10 cellular contexts compared by ENCODE assay signal in genomic region chr6:31969712-31970603, GRCh38. TPM values are rescaled to one million over a fixed set of nuclear protein-coding genes. Genes with fewer than 3 reads are reported as not detected.
A peak's percentile ranks its signal among the peaks of the same experiment; 100 is the strongest.
DNase-seq lines count a peak whose midpoint lies in the region; ATAC-seq and TF ChIP-seq lines count a peak whose summit lies in the region.
"Had no signal": no experiment of that assay in that cellular context is flagged by ENCODE, and none has a peak within 500 bp of the region (broad histone marks: within the 10 kb centered on the region; RNA-seq: fewer than 3 reads in every experiment).

No MANE protein-coding gene starts in this region.

- 77% methylated on average over 17 of the region's 17 CpGs for WGBS in mammary epithelial cell (ENCODE audit: low coverage, missing lambda C conversion rate)

- no peak overlapping the region for H2AFZ ChIP-seq in Karpas-422 (ENCODE audit: low read length)
- H2AFZ ChIP-seq in mammary epithelial cell (ENCODE audit: low read depth, low read length): no peak overlapping the region
- no peak overlapping the region for H2AFZ ChIP-seq in neural progenitor cell (replicated peaks)

- H3K27me3 ChIP-seq in BLaER1 treated with 17β-estradiol and CSF1 and Interleukin-3, amounts not matched to agents 10 nM and 100 nM: no peaks in the 10 kb centered on the region
- no peaks in the 10 kb centered on the region for H3K27me3 ChIP-seq in Karpas-422 (ENCODE audit: low read length)
- H3K27me3 ChIP-seq in mammary epithelial cell (ENCODE audit: insufficient read depth, low read length): no peaks in the 10 kb centered on the region
- no peaks in the 10 kb centered on the region for H3K27me3 ChIP-seq in neural progenitor cell

- H3K79me2 ChIP-seq in Karpas-422 (ENCODE audit: low read length) (peaks cover 34% of the 10 kb centered on the region), mammary epithelial cell (ENCODE audit: insufficient read depth, low read length) (peaks cover 44% of the 10 kb centered on the region), neural progenitor cell (ENCODE audit: low read depth) (peaks cover 31% of the 10 kb centered on the region)

- H3K4me1 Mint-ChIP-seq in neural progenitor cell: peaks cover 23% of the 10 kb centered on the region

- CTCF ChIA-PET in mammary epithelial cell (lab: Charles Lee; ENCODE audit: low non-redundant PET): interaction anchor here (0.6 kb wide), 1 partner anchor 18 kb away, joined by 3 read pairs; no protein-coding TSS in a partner anchor

- H4K20me1 ChIP-seq in BLaER1 treated with 17β-estradiol and CSF1 and Interleukin-3, amounts not matched to agents 10 nM and 100 nM: peaks cover 0 to 17% (median 0%) of the 10 kb centered on the region in 11 experiments; a peak in 4 of 22 replicates
- H4K20me1 ChIP-seq in Karpas-422 (ENCODE audit: insufficient read depth, low read depth, low read length) (no peaks in the 10 kb centered on the region), mammary epithelial cell (ENCODE audit: insufficient read depth, low read length) (no peaks in the 10 kb centered on the region), neural progenitor cell (ENCODE audit: low read depth) (no peaks in the 10 kb centered on the region)

- peak overlapping the region; percentile 76 to 99 (median 96); a peak in 21 of 22 replicates for H3K4me2 ChIP-seq in BLaER1 treated with 17β-estradiol and CSF1 and Interleukin-3, amounts not matched to agents 10 nM and 100 nM
- peak overlapping the region; percentile 85 for H3K4me2 ChIP-seq in Karpas-422 (ENCODE audit: low read depth, low read length, poor library complexity, severe bottlenecking)
- H3K4me2 ChIP-seq in mammary epithelial cell (ENCODE audit: insufficient read depth, low read depth, low read length): peak overlapping the region; percentile 85
- H3K4me2 ChIP-seq in neural progenitor cell: no peak overlapping the region

- no TSS peak for BruUV-seq in mammary epithelial cell (replicated peaks; lab: Mats Ljungman, UMichigan)

- H3K27ac ChIP-seq in BLaER1 treated with 17β-estradiol and CSF1 and Interleukin-3, amounts not matched to agents 10 nM and 100 nM: peak overlapping the region in 4 of 11 experiments; percentile 85 to 92 (median 92); a peak in 7 of 22 replicates
- H3K27ac ChIP-seq in Karpas-422 (ENCODE audit: low read length) (no peak overlapping the region), mammary epithelial cell (ENCODE audit: insufficient read depth, low read depth, low read length) (no peak overlapping the region), neural progenitor cell (no peak overlapping the region)

- H3K9ac ChIP-seq in BLaER1 treated with 17β-estradiol and CSF1 and Interleukin-3, amounts not matched to agents 10 nM and 100 nM: peak overlapping the region; percentile 79 to 94 (median 88); a peak in 19 of 22 replicates
- H3K9ac ChIP-seq in Karpas-422 (ENCODE audit: low read length) (no peak overlapping the region), mammary epithelial cell (ENCODE audit: insufficient read depth, low read length) (no peak overlapping the region), neural progenitor cell (no peak overlapping the region)

- TF ChIP-seq CTCF in mammary epithelial cell (conservative IDR thresholded peaks at IDR 0.05 in 1 of 2, IDR thresholded peaks at IDR 0.05 in 1 of 2; ENCODE audit: extremely low read depth in 1 of 2, insufficient read depth in 1 of 2, low read depth in 1 of 2, low read length in 2 of 2): no peak
- TF ChIP-seq CTCF in neural progenitor cell (IDR thresholded peaks at IDR 0.05): no peak

- H3K9me2 ChIP-seq in Karpas-422 (replicated peaks; ENCODE audit: insufficient read depth, low read length): no peaks in the 10 kb centered on the region

- H3F3A ChIP-seq in neural progenitor cell (ENCODE audit: low read depth): peaks cover 24% of the 10 kb centered on the region

- H3K27ac Mint-ChIP-seq in neural progenitor cell: no peak overlapping the region

- dilution Hi-C loops in mammary epithelial cell (cut with HindIII; ENCODE audit: low sequenced_read_pairs): no loop called here

- peaks cover 30% of the 10 kb centered on the region for H3K36me3 Mint-ChIP-seq in neural progenitor cell

- peak overlapping the region in 9 of 10 experiments; percentile 70 to 90 (median 78); a peak in 14 of 20 replicates for H3K4me3 ChIP-seq in BLaER1 treated with 17β-estradiol and CSF1 and Interleukin-3, amounts not matched to agents 10 nM and 100 nM
- H3K4me3 ChIP-seq in Karpas-422 (ENCODE audit: low read length) (peak overlapping the region; percentile 85; the same call in 1 of the 2 replicates), mammary epithelial cell (replicated peaks in 1 of 3; ENCODE audit: insufficient read depth in 1 of 3, low read depth in 2 of 3, low read length in 3 of 3) (peak overlapping the region in 1 of 3 experiments; percentile 80), neural progenitor cell (no peak overlapping the region)

- H3K27me3 Mint-ChIP-seq in neural progenitor cell (ENCODE audit: insufficient read depth, low read depth): peaks cover 10% of the 10 kb centered on the region

- DNase-seq in Karpas-422 (no peak), mammary epithelial cell (no peak), neural progenitor cell (ENCODE audit: low spot score) (no peak), NCI-H2171 treated with DMSO at 0.1 percent for 48 hours (lab: John Stamatoyannopoulos, UW) (no peak), NCI-H187 (lab: John Stamatoyannopoulos, UW) (no peak)
- DNase-seq: mesendoderm, Right ventricle myocardium superior had no signal

- no peaks in the 10 kb centered on the region for H3K9me3 Mint-ChIP-seq in neural progenitor cell

- peaks cover 53 to 73% (median 61%) of the 10 kb centered on the region in 11 experiments for H3K36me3 ChIP-seq in BLaER1 treated with 17β-estradiol and CSF1 and Interleukin-3, amounts not matched to agents 10 nM and 100 nM
- H3K36me3 ChIP-seq in Karpas-422 (ENCODE audit: insufficient read depth, low read length) (0 out of 2 replicates have a peak, but pooled peaks cover 3% of the 10 kb centered on the region), mammary epithelial cell (ENCODE audit: insufficient read depth, low read length) (peaks cover 14% of the 10 kb centered on the region), neural progenitor cell (no peaks in the 10 kb centered on the region)

- ATAC-seq in HG02610 (IDR thresholded peaks at IDR 0.05; ENCODE audit: unreplicated experiment) (no peak), HG03097 (IDR thresholded peaks at IDR 0.05; ENCODE audit: low FRiP score, unreplicated experiment) (no peak)

- H3K9me3 ChIP-seq in BLaER1 treated with 17β-estradiol and CSF1 and Interleukin-3, amounts not matched to agents 10 nM and 100 nM (replicated peaks in 1 of 11): no peaks in the 10 kb centered on the region
- no peaks in the 10 kb centered on the region for H3K9me3 ChIP-seq in Karpas-422 (ENCODE audit: low read length)
- H3K9me3 ChIP-seq in mammary epithelial cell (replicated peaks; ENCODE audit: insufficient read depth, low read length): no peaks in the 10 kb centered on the region
- no peaks in the 10 kb centered on the region for H3K9me3 ChIP-seq in neural progenitor cell (ENCODE audit: low read depth)

- peak overlapping the region; percentile 88 for H3K4me3 Mint-ChIP-seq in neural progenitor cell

- intact Hi-C loops in mammary epithelial cell (cut with micrococcal nuclease): loop anchor here (10.0 kb wide), 2 partner anchors 185 to 195 kb away; partner anchors contain the start of genes PPT2, PRRT1 and VWA7

- in situ Hi-C loops in mammary epithelial cell (cut with MboI; ENCODE audit: low sequenced_read_pairs in 2 of 2): no loop called here

- peaks cover 32 to 40% (median 35%) of the 10 kb centered on the region in 10 experiments for H3K4me1 ChIP-seq in BLaER1 treated with 17β-estradiol and CSF1 and Interleukin-3, amounts not matched to agents 10 nM and 100 nM
- H3K4me1 ChIP-seq in Karpas-422 (ENCODE audit: low read length) (peaks cover 26% of the 10 kb centered on the region), mammary epithelial cell (ENCODE audit: insufficient read depth, low read length) (peaks cover 21% of the 10 kb centered on the region), neural progenitor cell (peaks cover 7% of the 10 kb centered on the region)

RNA-seq across cellular contexts. Expression of gene DXO, which starts 2.0 kb away (rescaled TPM):
- total RNA-seq in Karpas-422 (2014; rRNA removed; shearing (Covaris generic); ENCODE audit: low replicate concordance): 20.8 and 25.0 TPM in 2 replicates
- total RNA-seq in mammary epithelial cell (10 to 100 TPM; 15.7 to 24.1 TPM), neural progenitor cell (ENCODE audit: low replicate concordance) (10.2 and 23.0 TPM in 2 replicates)
- polyA plus RNA-seq in mammary epithelial cell: 13.4 TPM
- 14.6 TPM for polyA minus RNA-seq in mammary epithelial cell

RNA-seq across cellular contexts. Expression of gene SKIC2, which starts 11.0 kb away (rescaled TPM):
- 43.7 and 60.0 TPM in 2 replicates for total RNA-seq in Karpas-422 (2014; rRNA removed; shearing (Covaris generic); ENCODE audit: low replicate concordance)
- total RNA-seq in mammary epithelial cell (10 to 100 TPM; 46.7 to 51.1 TPM), neural progenitor cell (ENCODE audit: low replicate concordance) (21.0 and 50.5 TPM in 2 replicates)
- 35.4 TPM for polyA plus RNA-seq in mammary epithelial cell
- polyA minus RNA-seq in mammary epithelial cell: 92.8 TPM

RNA-seq across cellular contexts. Expression of gene NELFE, which starts 11.2 kb away (rescaled TPM):
- 56.3 and 146 TPM in 2 replicates for total RNA-seq in Karpas-422 (2014; rRNA removed; shearing (Covaris generic); ENCODE audit: low replicate concordance)
- total RNA-seq in mammary epithelial cell (10 to 100 TPM; 69.7 to 77.7 TPM), neural progenitor cell (ENCODE audit: low replicate concordance) (129 and 135 TPM in 2 replicates)
- polyA plus RNA-seq in mammary epithelial cell: 64.6 TPM
- polyA minus RNA-seq in mammary epithelial cell: 62.5 TPM

RNA-seq across cellular contexts. Expression of gene C4A, which starts 11.9 kb away (rescaled TPM):
- total RNA-seq in Karpas-422 (2014; rRNA removed; shearing (Covaris generic); ENCODE audit: low replicate concordance): 2.9 and 3.8 TPM in 2 replicates
- total RNA-seq in mammary epithelial cell: 1 to 10 TPM; 4.2 to 4.4 TPM
- 2.0 TPM for polyA plus RNA-seq in mammary epithelial cell
- not detected for polyA minus RNA-seq in mammary epithelial cell
- 1.7 and 4.3 TPM in 2 replicates for total RNA-seq in neural progenitor cell (ENCODE audit: low replicate concordance)

RNA-seq across cellular contexts. Expression of gene CFB, which starts 24.1 kb away (rescaled TPM):
- total RNA-seq in Karpas-422 (2014; rRNA removed; shearing (Covaris generic); ENCODE audit: low replicate concordance): 0.22 TPM in 1 of 2 replicates, not detected in the other
- total RNA-seq in mammary epithelial cell (1 to 10 TPM; 1.7 to 7.9 TPM), neural progenitor cell (ENCODE audit: low replicate concordance) (0.50 TPM in 1 of 2 replicates, not detected in the other)
- 2.0 TPM for polyA plus RNA-seq in mammary epithelial cell
- polyA minus RNA-seq in mammary epithelial cell: 36.6 TPM

Comparison
In these comparisons a context has a peak if more than half of its experiments do, and no peak if none do; other contexts are left out.
1. H3K9ac ChIP-seq: peak in BLaER1 treated with 17β-estradiol and CSF1 and Interleukin-3, amounts not matched to agents 10 nM and 100 nM (11 of 11); none in Karpas-422 (single experiment), mammary epithelial cell (single experiment) and neural progenitor cell (single experiment).